In genomic region chr3:55173504-55173903, GRCh38 we compare ENCODE assay signal across 27 cellular contexts.
"Had no signal": no experiment of that assay in that cellular context is flagged by ENCODE, and none has a peak within 500 bp of the region (broad histone marks: within the 10 kb centered on the region; RNA-seq: fewer than 3 reads in every experiment).

No MANE protein-coding gene starts in this region.

- H3K27me3 Mint-ChIP-seq: activated CD4-positive, alpha-beta T cell treated with anti-CD3 and anti-CD28 coated beads, Interleukin-2, amount 10 ng/mL, durations not matched to agents 24 days and 14 days; activated CD8-positive, alpha-beta T cell treated with anti-CD3 and anti-CD28 coated beads for 36 hours; activated naive CD8-positive, alpha-beta T cell treated with anti-CD3 and anti-CD28 coated beads, Interleukin-2, amount 50 U/mL, for 24 hours; central memory CD8-positive, alpha-beta T cell had no signal

- ATAC-seq: activated CD8-positive, alpha-beta T cell treated with anti-CD3 and anti-CD28 coated beads for 36 hours; activated naive CD8-positive, alpha-beta T cell treated with anti-CD3 and anti-CD28 coated beads, Interleukin-2, amount 50 U/mL, for 24 hours; Panc1 had no signal

- H3K4me2 ChIP-seq: SK-N-SH had no signal

- H3K36me3 ChIP-seq: brain microvascular endothelial cell, cardiac muscle cell, SJSA1 had no signal

- H3K9me3 Mint-ChIP-seq: activated CD8-positive, alpha-beta T cell treated with anti-CD3 and anti-CD28 coated beads for 36 hours; central memory CD8-positive, alpha-beta T cell had no signal

- H3K27ac Mint-ChIP-seq: activated CD4-positive, alpha-beta T cell treated with anti-CD3 and anti-CD28 coated beads, Interleukin-2, amount 10 ng/mL, durations not matched to agents 24 days and 14 days; activated CD8-positive, alpha-beta T cell treated with anti-CD3 and anti-CD28 coated beads for 36 hours; activated naive CD8-positive, alpha-beta T cell; activated naive CD8-positive, alpha-beta T cell treated with anti-CD3 and anti-CD28 coated beads, Interleukin-2, amount 50 U/mL, for 24 hours; activated T-helper 2 cell treated with anti-CD3 and anti-CD28 coated beads, Interferon-gamma antibody, Interleukin-2, Interleukin-4, amounts not matched to agents 10 μg/mL and 5 μg/mL and 100 μg/mL, durations not matched to agents 14 hours and 24 hours and 36 hours; T-helper 1 cell treated with Interleukin-12 subunit alpha and Interleukin-12 subunit beta and Interleukin-4 antibody, amounts not matched to agents 30 μg/mL and 1 μg/mL, for 36 hours; T-helper 2 cell treated with Interferon-gamma antibody and Interleukin-4, amounts not matched to agents 5 μg/mL and 100 μg/mL, for 36 hours had no signal

- H3K9me3 ChIP-seq: SJSA1, SK-N-SH had no signal

- H3K4me1 Mint-ChIP-seq: activated CD4-positive, alpha-beta T cell treated with anti-CD3 and anti-CD28 coated beads, Interleukin-2, amount 10 ng/mL, durations not matched to agents 24 days and 14 days; activated naive CD8-positive, alpha-beta T cell treated with anti-CD3 and anti-CD28 coated beads, Interleukin-2, amount 50 U/mL, for 24 hours; central memory CD8-positive, alpha-beta T cell had no signal

- H3K4me3 ChIP-seq: cardiac muscle cell, SJSA1 had no signal

- H3K4me3 Mint-ChIP-seq: activated CD4-positive, alpha-beta T cell treated with anti-CD3 and anti-CD28 coated beads, Interleukin-2, amount 10 ng/mL, durations not matched to agents 24 days and 14 days; activated CD8-positive, alpha-beta T cell treated with anti-CD3 and anti-CD28 coated beads for 36 hours; activated naive CD8-positive, alpha-beta T cell; activated naive CD8-positive, alpha-beta T cell treated with anti-CD3 and anti-CD28 coated beads, Interleukin-2, amount 50 U/mL, for 24 hours; central memory CD8-positive, alpha-beta T cell; T-helper 1 cell treated with Interleukin-12 subunit alpha and Interleukin-12 subunit beta and Interleukin-4 antibody, amounts not matched to agents 30 μg/mL and 1 μg/mL, for 36 hours; T-helper 2 cell treated with Interferon-gamma antibody and Interleukin-4, amounts not matched to agents 5 μg/mL and 100 μg/mL, for 36 hours had no signal

- H3K27ac ChIP-seq: brain microvascular endothelial cell, cardiac muscle cell, SJSA1 had no signal

- H3K27me3 ChIP-seq: brain microvascular endothelial cell, cardiac muscle cell, SJSA1 had no signal

- H3K36me3 Mint-ChIP-seq: activated naive CD8-positive, alpha-beta T cell had no signal

- DNase-seq: activated CD4-positive, alpha-beta T cell treated with anti-CD3 and anti-CD28 coated beads, Interleukin-2, amount 10 ng/mL, durations not matched to agents 24 days and 14 days; activated CD4-positive, alpha-beta T cell treated with anti-CD3 and anti-CD28 coated beads, Interleukin-2, amount 50 U/mL, for 4 hours; activated CD8-positive, alpha-beta T cell treated with anti-CD3 and anti-CD28 coated beads for 36 hours; activated gamma-delta T cell; activated naive CD4-positive, alpha-beta T cell treated with Interleukin-2 at 50 U/mL for 16 hours; activated naive CD8-positive, alpha-beta T cell treated with anti-CD3 and anti-CD28 coated beads, Interleukin-2, amount 50 U/mL, for 24 hours; activated T-cell treated with anti-CD3 and anti-CD28 coated beads, Interleukin-2, amount 50 U/mL, for 1 hour; anterior cingulate cortex; brain microvascular endothelial cell; Karpas-422; NCI-H1105; NCI-H1417 treated with DMSO at 0.1 percent for 48 hours; NCI-H187 treated with DMSO at 0.1 percent for 48 hours; NCI-H2081; NCI-H345; NCI-H524 treated with DMSO at 0.1 percent for 48 hours; RPMI8226; SHP77 treated with DMSO at 0.1 percent for 48 hours; SK-N-SH had no signal
